Comparison of ENCODE assay signal across 9 cellular contexts in the genomic region with DNA sequence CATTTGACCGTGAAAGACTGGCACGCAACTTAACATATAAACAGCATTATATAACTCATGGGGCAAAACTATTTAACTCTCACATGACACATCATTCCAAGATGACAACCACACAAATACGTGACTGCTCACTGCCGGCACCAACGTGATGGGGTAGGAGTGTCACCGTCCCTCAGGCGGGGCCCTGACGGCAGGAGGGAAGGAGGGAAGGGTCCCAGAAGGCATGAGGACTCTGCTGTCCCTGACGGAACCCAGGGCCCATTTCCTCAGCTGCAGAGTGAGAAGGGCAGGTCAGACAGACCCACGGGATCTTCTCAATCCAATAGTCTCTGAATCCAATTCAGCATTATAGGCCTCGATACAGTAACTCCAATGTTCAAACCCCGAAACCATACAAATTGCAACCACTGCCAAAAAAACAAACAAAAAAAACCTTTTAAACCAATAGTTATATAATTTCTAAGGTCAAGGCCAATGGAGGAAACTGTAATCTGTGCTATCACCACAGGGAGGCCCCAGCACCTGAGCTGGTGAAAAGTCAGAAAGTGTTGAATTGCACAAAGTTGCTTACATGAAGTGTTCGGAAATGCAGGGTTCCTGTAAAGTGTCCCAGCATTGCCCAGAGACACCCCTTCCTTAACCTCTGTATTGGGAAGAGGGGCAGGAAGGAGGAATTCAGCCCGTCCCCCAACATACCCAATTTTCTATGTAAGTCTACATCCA.
DNase-seq lines count a peak whose midpoint lies in the region; ATAC-seq and TF ChIP-seq lines count a peak whose summit lies in the region.
"Had no signal": no experiment of that assay in that cellular context is flagged by ENCODE, and none has a peak within 500 bp of the region (broad histone marks: within the 10 kb centered on the region; RNA-seq: fewer than 3 reads in every experiment).

No MANE protein-coding gene starts in this region.

- no peaks in the 10 kb centered on the region for H3K27me3 ChIP-seq in upper lobe of right lung

- peak; percentile 7 for DNase-seq in SIG-M5 treated with dmso at 0.1 percent for 504 hours (lab: John Stamatoyannopoulos, UW; ENCODE audit: unreplicated experiment)
- no peak for DNase-seq in SIG-M5 (lab: John Stamatoyannopoulos, UW)
- DNase-seq in hepatic stellate cell (ENCODE audit: low spot score), result peak; percentile 40
- DNase-seq in upper lobe of right lung, result peak; percentile 25
- DNase-seq in NCI-H2107 treated with DMSO at 0.1 percent for 48 hours (lab: John Stamatoyannopoulos, UW; ENCODE audit: unreplicated experiment), result no peak
- DNase-seq in activated effector memory CD4-positive, alpha-beta T cell treated with anti-CD3 and anti-CD28 coated beads, Interleukin-2, amount 50 U/mL, for 16 hours, result no peak
- DNase-seq in NCI-H2227 treated with DMSO at 0.1 percent for 48 hours (lab: John Stamatoyannopoulos, UW), result no peak
- DNase-seq: cortex of kidney had no signal

- H3K27ac ChIP-seq in VCaP, result no peak overlapping the region
- no peak overlapping the region for H3K27ac ChIP-seq in upper lobe of right lung

- no peak overlapping the region for H3K4me3 ChIP-seq in upper lobe of right lung

- intact Hi-C loops in upper lobe of right lung (cut with DNase I), result loop anchor here (10.0 kb wide), 1 partner anchor 370 kb away; no protein-coding TSS in a partner anchor

- TF ChIP-seq CTCF in VCaP (conservative IDR thresholded peaks at IDR 0.05) (peak; percentile 78), upper lobe of right lung (IDR thresholded peaks at IDR 0.05) (peak; percentile 63)

- no peaks in the 10 kb centered on the region for H3K36me3 ChIP-seq in upper lobe of right lung

- peaks cover 30% of the 10 kb centered on the region for H3K4me1 ChIP-seq in upper lobe of right lung

- peak; percentile 67 for ATAC-seq in upper lobe of right lung

- no peaks in the 10 kb centered on the region for H3K9me3 ChIP-seq in upper lobe of right lung

Comparison
In these comparisons a context has a peak if more than half of its experiments do, and no peak if none do; other contexts are left out.
1. DNase-seq: peak in SIG-M5 treated with dmso at 0.1 percent for 504 hours (single experiment), hepatic stellate cell (single experiment) and upper lobe of right lung (single experiment); none in SIG-M5 (single experiment), NCI-H2107 treated with DMSO at 0.1 percent for 48 hours (single experiment), activated effector memory CD4-positive, alpha-beta T cell treated with anti-CD3 and anti-CD28 coated beads, Interleukin-2, amount 50 U/mL, for 16 hours (single experiment) and NCI-H2227 treated with DMSO at 0.1 percent for 48 hours (single experiment).